Comparison of ENCODE assay signal across 29 cellular contexts in the genomic region with DNA sequence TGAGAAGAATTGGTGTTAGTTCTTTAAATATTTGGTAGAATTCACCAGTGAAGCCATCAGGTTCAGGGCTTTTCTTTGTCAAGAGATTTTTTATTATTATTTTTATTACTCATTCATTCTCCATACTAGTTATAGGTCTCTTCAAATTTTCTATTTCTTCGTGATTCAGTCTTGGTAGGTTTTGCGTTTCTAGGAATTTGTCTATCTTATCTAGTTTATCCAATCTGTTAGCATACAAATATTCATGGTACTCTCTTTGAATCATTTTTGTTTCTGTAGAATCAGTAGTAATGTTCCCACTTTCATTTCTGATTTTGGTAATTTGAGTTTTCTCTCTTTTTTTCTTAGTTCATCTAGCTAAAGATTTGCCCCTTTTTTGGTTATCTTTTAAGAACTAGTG.
"Had no signal": no experiment of that assay in that cellular context is flagged by ENCODE, and none has a peak within 500 bp of the region (broad histone marks: within the 10 kb centered on the region; RNA-seq: fewer than 3 reads in every experiment).

No MANE protein-coding gene starts in this region.

- H3K27me3 Mint-ChIP-seq: progenitor cell of endocrine pancreas had no signal

- FAIRE-seq: urothelium cell line had no signal

- H3K9me3 ChIP-seq: ovary, right lobe of liver, suprapubic skin, testis, vagina had no signal

- H3K27ac Mint-ChIP-seq: natural killer cell; nephron; neural progenitor cell; progenitor cell of endocrine pancreas; stimulated activated memory B cell treated with anti-CD40 and anti-IgM and Interleukin-4, amounts not matched to agents 10 μg/mL and 1 μg/mL and 100 μg/mL, for 72 hours; stimulated activated naive CD8-positive, alpha-beta T cell treated with anti-CD3 and anti-CD28 coated beads, Interleukin-15, amount 100 ng/mL, for 72 hours had no signal

- H3K4me1 ChIP-seq: neural progenitor cell, parathyroid adenoma, psoas muscle, right lobe of liver, sigmoid colon, suprapubic skin, testis, tibial nerve, upper lobe of left lung, vagina had no signal

- DNase-seq: natural killer cell; occipital lobe; ovary; posterior cingulate gyrus; psoas muscle; right cardiac atrium; right lobe of liver; sigmoid colon; small intestine; stimulated activated CD4-positive, alpha-beta T cell treated with anti-CD3 and anti-CD28 coated beads, Interleukin-15, amount 100 ng/mL, for 24 hours; stimulated activated CD4-positive, alpha-beta T cell treated with anti-CD3 and anti-CD28 coated beads, Interleukin-2, amount 100 ng/mL, for 24 hours; stimulated activated CD4-positive, alpha-beta T cell treated with anti-CD3 and anti-CD28 coated beads, Interleukin-2, amount 100 ng/mL, for 48 hours; stimulated activated CD4-positive, alpha-beta T cell treated with anti-CD3 and anti-CD28 coated beads, Interleukin-4, amount 100 ng/mL, for 24 hours; stimulated activated naive CD4-positive, alpha-beta T cell; stimulated activated naive CD8-positive, alpha-beta T cell treated with anti-CD3 and anti-CD28 coated beads, Interleukin-15, amount 100 ng/mL, for 72 hours; stimulated activated naive CD8-positive, alpha-beta T cell treated with anti-CD3 and anti-CD28 coated beads, Interleukin-15, Interleukin-2, amounts not matched to agents 100 U/mL and 50 U/mL, for 24 hours; substantia nigra; testis; trophoblast cell; upper lobe of left lung had no signal

- H3K4me1 Mint-ChIP-seq: natural killer cell; nephron; neural progenitor cell; stimulated activated memory B cell treated with anti-CD40 and anti-IgM and Interleukin-4, amounts not matched to agents 10 μg/mL and 1 μg/mL and 100 μg/mL, for 72 hours had no signal

- H3K27ac ChIP-seq: neural progenitor cell, ovary, parathyroid adenoma, psoas muscle, right lobe of liver, sigmoid colon, suprapubic skin, testis, tibial nerve, upper lobe of left lung, vagina had no signal

- H3K4me3 ChIP-seq: neural progenitor cell, ovary, psoas muscle, right lobe of liver, sigmoid colon, suprapubic skin, testis, tibial nerve, upper lobe of left lung, vagina had no signal

- ATAC-seq: natural killer cell; psoas muscle; right cardiac atrium; right lobe of liver; stimulated activated memory B cell treated with anti-CD40 and anti-IgM and Interleukin-4, amounts not matched to agents 10 μg/mL and 1 μg/mL and 100 μg/mL, for 72 hours; stimulated activated naive CD8-positive, alpha-beta T cell treated with anti-CD3 and anti-CD28 coated beads, Interleukin-15, amount 100 ng/mL, for 72 hours; stimulated activated naive CD8-positive, alpha-beta T cell treated with anti-CD3 and anti-CD28 coated beads, Interleukin-15, Interleukin-2, amounts not matched to agents 100 U/mL and 50 U/mL, for 24 hours had no signal

- H3K4me3 Mint-ChIP-seq: natural killer cell; nephron; neural progenitor cell; stimulated activated memory B cell treated with anti-CD40 and anti-IgM and Interleukin-4, amounts not matched to agents 10 μg/mL and 1 μg/mL and 100 μg/mL, for 72 hours; stimulated activated naive CD8-positive, alpha-beta T cell treated with anti-CD3 and anti-CD28 coated beads, Interleukin-15, amount 100 ng/mL, for 72 hours had no signal

- H3K36me3 Mint-ChIP-seq: neural progenitor cell had no signal

- H3K27me3 ChIP-seq: neural progenitor cell, ovary, right lobe of liver, sigmoid colon, suprapubic skin, testis, tibial nerve, upper lobe of left lung, vagina had no signal

- H3K36me3 ChIP-seq: neural progenitor cell, ovary, right lobe of liver, sigmoid colon, suprapubic skin, tibial nerve, upper lobe of left lung, vagina had no signal
